22 cellular contexts compared by ENCODE assay signal in genomic region chr3:38588995-38589937, GRCh38.
A peak's percentile ranks its signal among the peaks of the same experiment; 100 is the strongest.
DNase-seq lines count a peak whose midpoint lies in the region; ATAC-seq and TF ChIP-seq lines count a peak whose summit lies in the region.
"Had no signal": no experiment of that assay in that cellular context is flagged by ENCODE, and none has a peak within 500 bp of the region (broad histone marks: within the 10 kb centered on the region; RNA-seq: fewer than 3 reads in every experiment).

No MANE protein-coding gene starts in this region.

- H3K4me3 ChIP-seq in suprapubic skin, result no peak overlapping the region
- H3K4me3 ChIP-seq: cardiac muscle cell, GM23248, neural progenitor cell had no signal

- H3K9me3 ChIP-seq in suprapubic skin, result no peaks in the 10 kb centered on the region

- H3K9me3 Mint-ChIP-seq in activated T-cell treated with anti-CD3 and anti-CD28 coated beads, Interleukin-2, amount 50 U/mL, for 24 hours, result no peaks in the 10 kb centered on the region
- no peaks in the 10 kb centered on the region for H3K9me3 Mint-ChIP-seq in activated T-cell treated with anti-CD3 and anti-CD28 coated beads, Interleukin-2, amount 50 U/mL, for 4 hours
- no peaks in the 10 kb centered on the region for H3K9me3 Mint-ChIP-seq in WTC11
- H3K9me3 Mint-ChIP-seq: neural progenitor cell had no signal

- no peak for TF ChIP-seq POLR2A in suprapubic skin (IDR thresholded peaks at IDR 0.05)

- no peaks in the 10 kb centered on the region for H3K36me3 Mint-ChIP-seq in activated T-cell treated with anti-CD3 and anti-CD28 coated beads, Interleukin-2, amount 50 U/mL, for 24 hours (ENCODE audit: low read depth)
- no peaks in the 10 kb centered on the region for H3K36me3 Mint-ChIP-seq in activated T-cell treated with anti-CD3 and anti-CD28 coated beads, Interleukin-2, amount 50 U/mL, for 4 hours (ENCODE audit: insufficient read depth)
- H3K36me3 Mint-ChIP-seq in WTC11, result no peaks in the 10 kb centered on the region
- H3K36me3 Mint-ChIP-seq: neural progenitor cell had no signal

- H3K27ac ChIP-seq in suprapubic skin, result no peak overlapping the region
- H3K27ac ChIP-seq: cardiac muscle cell, GM23248, neural progenitor cell had no signal

- H3K27me3 Mint-ChIP-seq in activated T-cell treated with anti-CD3 and anti-CD28 coated beads, Interleukin-2, amount 50 U/mL, for 24 hours, result peaks cover 5% of the 10 kb centered on the region
- peaks cover 7% of the 10 kb centered on the region for H3K27me3 Mint-ChIP-seq in activated T-cell treated with anti-CD3 and anti-CD28 coated beads, Interleukin-2, amount 50 U/mL, for 4 hours (ENCODE audit: low read depth)
- H3K27me3 Mint-ChIP-seq in WTC11 (ENCODE audit: low read depth), result no peaks in the 10 kb centered on the region

- no peaks in the 10 kb centered on the region for H3K4me1 ChIP-seq in suprapubic skin
- H3K4me1 ChIP-seq: neural progenitor cell had no signal

- WGBS in suprapubic skin, result 85% methylated on average over 20 of the region's 20 CpGs

- H3K27ac Mint-ChIP-seq in activated T-cell treated with anti-CD3 and anti-CD28 coated beads, Interleukin-2, amount 50 U/mL, for 24 hours, result no peak overlapping the region
- peak overlapping the region; percentile 17; the same call in 1 of the 2 replicates for H3K27ac Mint-ChIP-seq in WTC11
- H3K27ac Mint-ChIP-seq: neural progenitor cell had no signal

- no peak for ATAC-seq in activated T-cell treated with anti-CD3 and anti-CD28 coated beads, Interleukin-2, amount 50 U/mL, for 4 hours
- ATAC-seq in WTC11, result no peak
- ATAC-seq: stimulated activated naive CD8-positive, alpha-beta T cell treated with anti-CD3 and anti-CD28 coated beads, Interleukin-15, Interleukin-2, amounts not matched to agents 100 U/mL and 50 U/mL, for 24 hours had no signal

- no peaks in the 10 kb centered on the region for H3K36me3 ChIP-seq in suprapubic skin
- H3K36me3 ChIP-seq: cardiac muscle cell, neural progenitor cell had no signal

- peak; percentile 6 for DNase-seq in activated T-cell treated with anti-CD3 and anti-CD28 coated beads, Interleukin-2, amount 50 U/mL, for 24 hours
- DNase-seq in activated T-cell treated with anti-CD3 and anti-CD28 coated beads, Interleukin-2, amount 50 U/mL, for 4 hours, result no peak
- DNase-seq in WTC11 (ENCODE audit: low spot score) (no peak), islet precursor cell (peak; percentile 35), suprapubic skin (ENCODE audit: low spot score in 2 of 2) (peak; percentile 34 to 47), NCI-H2171 treated with DMSO at 0.1 percent for 48 hours (lab: John Stamatoyannopoulos, UW) (no peak), GM03348 (ENCODE audit: low spot score) (no peak), HuH-7 (ENCODE audit: low spot score) (no peak)
- DNase-seq: activated gamma-delta T cell treated with Interleukin-2 at 50 U/mL for 16 hours; amniotic stem cell; dermis blood vessel endothelial cell; GM23248; Kasumi-1; NCI-H1694 treated with DMSO at 0.1 percent for 48 hours; NCI-H748 treated with DMSO at 0.1 percent for 48 hours; SIG-M5; small intestine; stimulated activated CD4-positive, alpha-beta T cell treated with anti-CD3 and anti-CD28 coated beads, Interleukin-4, amount 100 ng/mL, for 1 hour; stimulated activated naive CD8-positive, alpha-beta T cell treated with anti-CD3 and anti-CD28 coated beads, Interleukin-15, Interleukin-2, amounts not matched to agents 100 U/mL and 50 U/mL, for 24 hours; trophoblast cell had no signal

- H3K4me1 Mint-ChIP-seq in activated T-cell treated with anti-CD3 and anti-CD28 coated beads, Interleukin-2, amount 50 U/mL, for 24 hours (ENCODE audit: low read depth), result no peaks in the 10 kb centered on the region
- no peaks in the 10 kb centered on the region for H3K4me1 Mint-ChIP-seq in activated T-cell treated with anti-CD3 and anti-CD28 coated beads, Interleukin-2, amount 50 U/mL, for 4 hours (ENCODE audit: low read depth)
- H3K4me1 Mint-ChIP-seq in WTC11, result peaks cover 3% of the 10 kb centered on the region; the same call in 1 of the 2 replicates
- H3K4me1 Mint-ChIP-seq: neural progenitor cell had no signal

- H3K4me3 Mint-ChIP-seq in activated T-cell treated with anti-CD3 and anti-CD28 coated beads, Interleukin-2, amount 50 U/mL, for 24 hours, result no peak overlapping the region
- no peak overlapping the region for H3K4me3 Mint-ChIP-seq in activated T-cell treated with anti-CD3 and anti-CD28 coated beads, Interleukin-2, amount 50 U/mL, for 4 hours
- H3K4me3 Mint-ChIP-seq in WTC11, result no peak overlapping the region
- H3K4me3 Mint-ChIP-seq: neural progenitor cell had no signal

- TF ChIP-seq CTCF in WTC11 (IDR thresholded peaks at IDR 0.05), result no peak
- no peak for TF ChIP-seq CTCF in suprapubic skin (IDR thresholded peaks at IDR 0.05)

- H3K27me3 ChIP-seq in suprapubic skin, result peaks cover 3% of the 10 kb centered on the region
- H3K27me3 ChIP-seq: neural progenitor cell had no signal

- CTCF ChIA-PET in WTC11 (lab: Charles Lee), result interaction anchor here (0.7 to 1.5 kb wide), 7 partner anchors 28 to 411 kb away, joined by 3 to 7 read pairs (median 3); no protein-coding TSS in a partner anchor

- POLR2A ChIA-PET in WTC11 (lab: Charles Lee), result no interaction called here

- no peak for TF ChIP-seq EP300 in suprapubic skin (IDR thresholded peaks at IDR 0.05)

TF ChIP-seq in WTC11, 78 proteins besides CTCF, POLR2A, EP300 and RAD21 (continues in another document):
- TF ChIP-seq EMX1 (CRISPR knock-in tag; IDR thresholded peaks at IDR 0.05), result no peak
- no peak for TF ChIP-seq NFATC4 (CRISPR knock-in tag; IDR thresholded peaks at IDR 0.05)
- no peak for TF ChIP-seq NFE2L1 (CRISPR knock-in tag; IDR thresholded peaks at IDR 0.05)
- TF ChIP-seq ZNF416 (CRISPR knock-in tag; IDR thresholded peaks at IDR 0.05), result no peak
- TF ChIP-seq, protein P1, sequence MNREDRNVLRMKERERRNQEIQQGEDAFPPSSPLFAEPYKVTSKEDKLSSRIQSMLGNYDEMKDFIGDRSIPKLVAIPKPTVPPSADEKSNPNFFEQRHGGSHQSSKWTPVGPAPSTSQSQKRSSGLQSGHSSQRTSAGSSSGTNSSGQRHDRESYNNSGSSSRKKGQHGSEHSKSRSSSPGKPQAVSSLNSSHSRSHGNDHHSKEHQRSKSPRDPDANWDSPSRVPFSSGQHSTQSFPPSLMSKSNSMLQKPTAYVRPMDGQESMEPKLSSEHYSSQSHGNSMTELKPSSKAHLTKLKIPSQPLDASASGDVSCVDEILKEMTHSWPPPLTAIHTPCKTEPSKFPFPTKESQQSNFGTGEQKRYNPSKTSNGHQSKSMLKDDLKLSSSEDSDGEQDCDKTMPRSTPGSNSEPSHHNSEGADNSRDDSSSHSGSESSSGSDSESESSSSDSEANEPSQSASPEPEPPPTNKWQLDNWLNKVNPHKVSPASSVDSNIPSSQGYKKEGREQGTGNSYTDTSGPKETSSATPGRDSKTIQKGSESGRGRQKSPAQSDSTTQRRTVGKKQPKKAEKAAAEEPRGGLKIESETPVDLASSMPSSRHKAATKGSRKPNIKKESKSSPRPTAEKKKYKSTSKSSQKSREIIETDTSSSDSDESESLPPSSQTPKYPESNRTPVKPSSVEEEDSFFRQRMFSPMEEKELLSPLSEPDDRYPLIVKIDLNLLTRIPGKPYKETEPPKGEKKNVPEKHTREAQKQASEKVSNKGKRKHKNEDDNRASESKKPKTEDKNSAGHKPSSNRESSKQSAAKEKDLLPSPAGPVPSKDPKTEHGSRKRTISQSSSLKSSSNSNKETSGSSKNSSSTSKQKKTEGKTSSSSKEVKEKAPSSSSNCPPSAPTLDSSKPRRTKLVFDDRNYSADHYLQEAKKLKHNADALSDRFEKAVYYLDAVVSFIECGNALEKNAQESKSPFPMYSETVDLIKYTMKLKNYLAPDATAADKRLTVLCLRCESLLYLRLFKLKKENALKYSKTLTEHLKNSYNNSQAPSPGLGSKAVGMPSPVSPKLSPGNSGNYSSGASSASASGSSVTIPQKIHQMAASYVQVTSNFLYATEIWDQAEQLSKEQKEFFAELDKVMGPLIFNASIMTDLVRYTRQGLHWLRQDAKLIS (CRISPR knock-in tag; IDR thresholded peaks at IDR 0.05; ENCODE audit: borderline replicate concordance), result no peak
- TF ChIP-seq GABPB1 (CRISPR knock-in tag; IDR thresholded peaks at IDR 0.05), result no peak
- TF ChIP-seq NFYB (CRISPR knock-in tag; conservative IDR thresholded peaks at IDR 0.05; ENCODE audit: low read depth), result no peak
- TF ChIP-seq SMAD4 (CRISPR knock-in tag; IDR thresholded peaks at IDR 0.05), result no peak
- TF ChIP-seq ATF6 (CRISPR knock-in tag; IDR thresholded peaks at IDR 0.05), result no peak
- TF ChIP-seq ATF1 (CRISPR knock-in tag; IDR thresholded peaks at IDR 0.05), result no peak
- TF ChIP-seq, protein P2, sequence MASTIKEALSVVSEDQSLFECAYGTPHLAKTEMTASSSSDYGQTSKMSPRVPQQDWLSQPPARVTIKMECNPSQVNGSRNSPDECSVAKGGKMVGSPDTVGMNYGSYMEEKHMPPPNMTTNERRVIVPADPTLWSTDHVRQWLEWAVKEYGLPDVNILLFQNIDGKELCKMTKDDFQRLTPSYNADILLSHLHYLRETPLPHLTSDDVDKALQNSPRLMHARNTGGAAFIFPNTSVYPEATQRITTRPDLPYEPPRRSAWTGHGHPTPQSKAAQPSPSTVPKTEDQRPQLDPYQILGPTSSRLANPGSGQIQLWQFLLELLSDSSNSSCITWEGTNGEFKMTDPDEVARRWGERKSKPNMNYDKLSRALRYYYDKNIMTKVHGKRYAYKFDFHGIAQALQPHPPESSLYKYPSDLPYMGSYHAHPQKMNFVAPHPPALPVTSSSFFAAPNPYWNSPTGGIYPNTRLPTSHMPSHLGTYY (CRISPR knock-in tag; IDR thresholded peaks at IDR 0.05), result no peak
- TF ChIP-seq ZNF219 (CRISPR knock-in tag; IDR thresholded peaks at IDR 0.05; ENCODE audit: borderline replicate concordance), result no peak
- no peak for TF ChIP-seq ZBTB21 (CRISPR knock-in tag; IDR thresholded peaks at IDR 0.05; ENCODE audit: borderline replicate concordance)

Comparison
In these comparisons a context has a peak if more than half of its experiments do, and no peak if none do; other contexts are left out.
1. DNase-seq: peak in activated T-cell treated with anti-CD3 and anti-CD28 coated beads, Interleukin-2, amount 50 U/mL, for 24 hours (single experiment), islet precursor cell (single experiment) and suprapubic skin (2 of 2); none in activated T-cell treated with anti-CD3 and anti-CD28 coated beads, Interleukin-2, amount 50 U/mL, for 4 hours (single experiment), WTC11 (single experiment), NCI-H2171 treated with DMSO at 0.1 percent for 48 hours (single experiment), GM03348 (single experiment) and HuH-7 (single experiment).